18 cellular contexts compared by ENCODE assay signal in genomic region chr19:6572217-6572616, GRCh38. TPM values are rescaled to one million over a fixed set of nuclear protein-coding genes. Genes with fewer than 3 reads are reported as not detected.
DNase-seq lines count a peak whose midpoint lies in the region; ATAC-seq, FAIRE-seq and TF ChIP-seq lines count a peak whose summit lies in the region.
"Had no signal": no experiment of that assay in that cellular context is flagged by ENCODE, and none has a peak within 500 bp of the region (broad histone marks: within the 10 kb centered on the region; RNA-seq: fewer than 3 reads in every experiment).

No MANE protein-coding gene starts in this region.

- no peaks in the 10 kb centered on the region for H3K27me3 Mint-ChIP-seq in glutamatergic neuron (ENCODE audit: unreplicated experiment)

- no peaks in the 10 kb centered on the region for H3K79me2 ChIP-seq in K562 (ENCODE audit: control insufficient read depth, insufficient read depth, low read length)

- peak; percentile 65 for ATAC-seq in K562
- ATAC-seq in GM18505 (IDR thresholded peaks at IDR 0.05; ENCODE audit: unreplicated experiment): no peak
- ATAC-seq: naive thymus-derived CD8-positive, alpha-beta T cell; stimulated activated naive CD8-positive, alpha-beta T cell treated with anti-CD3 and anti-CD28 coated beads, Interleukin-15, amount 100 ng/mL, for 72 hours had no signal

- FAIRE-seq in K562 (lab: Jason Lieb, UNC): no peak
- FAIRE-seq: G401.6 had no signal

- no peaks in the 10 kb centered on the region for H4K20me1 ChIP-seq in K562 (replicated peaks; ENCODE audit: control insufficient read depth, insufficient read depth, low read length)

- H3K4me3 ChIP-seq in K562: no peak overlapping the region
- H3K4me3 ChIP-seq: prostate gland had no signal

- intact Hi-C loops in K562 (cut with micrococcal nuclease): no loop called here

- TF ChIP-seq EP300 in K562 (IDR thresholded peaks at IDR 0.05; ENCODE audit: low read length): peak; percentile 34; the same call in 1 of the 2 replicates

- POLR2A ChIA-PET in K562 (lab: Yijun Ruan, JAX): interaction anchor here (0.8 kb wide), 1 partner anchor 119 kb away, joined by 3 read pairs; no protein-coding TSS in a partner anchor

- no peaks in the 10 kb centered on the region for H3K36me3 ChIP-seq in K562 (ENCODE audit: control insufficient read depth, insufficient read depth, low read length)
- H3K36me3 ChIP-seq: prostate gland had no signal

- H3K27ac ChIP-seq in K562 (ENCODE audit: extremely low read depth, low read depth, low read length): 0 out of 3 replicates have a peak overlapping the region, but pooled peaks have one; percentile 22
- H3K27ac ChIP-seq: prostate gland had no signal

- H3K4me2 ChIP-seq in K562 (ENCODE audit: insufficient read depth, low read length): no peak overlapping the region

- in situ Hi-C loops in K562 (cut with MboI) (no loop called here), ACHN (cut with HindIII; ENCODE audit: low pct_ligation_motif_present, low pct_unique_long_range_greater_than_20kb, low sequenced_read_pairs) (no loop called here)

- no peak for TF ChIP-seq RAD21 in K562 (CRISPR knock-in tag; conservative IDR thresholded peaks at IDR 0.05 in 1 of 2, IDR thresholded peaks at IDR 0.05 in 1 of 2)

- H3K27me3 ChIP-seq in K562 (ENCODE audit: control insufficient read depth in 2 of 2, insufficient read depth in 2 of 2, low read length in 2 of 2): no peaks in the 10 kb centered on the region; a peak in 1 of 5 replicates

- peaks cover 4 to 21% of the 10 kb centered on the region in 2 experiments; a peak in 4 of 5 replicates for H3K4me1 ChIP-seq in K562 (replicated peaks in 1 of 2; ENCODE audit: control insufficient read depth in 2 of 2, insufficient read depth in 2 of 2, low read length in 2 of 2)
- H3K4me1 ChIP-seq: prostate gland had no signal

- DNase-seq in Ammon's horn (ENCODE audit: low spot score) (peak; percentile 62), MV-4-11 (lab: John Stamatoyannopoulos, UW) (peak; percentile 100), K562 (ENCODE audit: extremely low read depth in 1 of 4, low spot score in 3 of 4) (peak in 1 of 4 experiments; percentile 35), midbrain (lab: John Stamatoyannopoulos, UW) (peak; percentile 16), glutamatergic neuron (no peak), ACHN (no peak)
- DNase-seq in activated effector memory CD4-positive, alpha-beta T cell treated with Interleukin-2 at 50 U/mL for 16 hours: no peak
- DNase-seq: activated gamma-delta T cell treated with Interleukin-2 at 50 U/mL for 16 hours; Calu3; H9; naive thymus-derived CD8-positive, alpha-beta T cell; NCI-H82; SHP77 treated with DMSO at 0.1 percent for 48 hours; stimulated activated naive CD8-positive, alpha-beta T cell treated with anti-CD3 and anti-CD28 coated beads, Interleukin-15, amount 100 ng/mL, for 72 hours had no signal

- WGBS in K562 (ENCODE audit: insufficient coverage, low coverage, missing lambda C conversion rate): 12% methylated on average over 4 of the region's 4 CpGs

- TF ChIP-seq CTCF in K562 (IDR thresholded peaks at IDR 0.05 in 2 of 3, conservative IDR thresholded peaks at IDR 0.05 in 1 of 3; ENCODE audit: insufficient read depth in 2 of 3, low read depth in 1 of 3, low read length in 3 of 3): no peak
- no peak for TF ChIP-seq CTCF in glutamatergic neuron (IDR thresholded peaks at IDR 0.05; ENCODE audit: partially characterized antibody, unreplicated experiment)

- H2AFZ ChIP-seq in K562 (ENCODE audit: low read depth, low read length): peak overlapping the region; percentile 66; the same call in 1 of the 2 replicates

- CTCF ChIA-PET in K562 (lab: Yijun Ruan, JAX; ENCODE audit: low intra/inter-chr PET ratio): no interaction called here

- H3K9me3 ChIP-seq in K562 (replicated peaks; ENCODE audit: control insufficient read depth, insufficient read depth, low read depth, low read length): peaks cover 10% of the 10 kb centered on the region
- H3K9me3 ChIP-seq: prostate gland had no signal

- H3K36me3 Mint-ChIP-seq in glutamatergic neuron (ENCODE audit: unreplicated experiment): no peaks in the 10 kb centered on the region
- H3K36me3 Mint-ChIP-seq: naive thymus-derived CD8-positive, alpha-beta T cell had no signal

- H3K9me3 Mint-ChIP-seq in glutamatergic neuron (ENCODE audit: unreplicated experiment): peaks cover 2% of the 10 kb centered on the region

- no peak for TF ChIP-seq POLR2A in K562 (conservative IDR thresholded peaks at IDR 0.05)
- TF ChIP-seq POLR2A in GM18505 (IDR thresholded peaks at IDR 0.05; ENCODE audit: borderline replicate concordance, extremely low read depth, insufficient read depth, insufficient read length): no peak

- peak overlapping the region in 1 of 2 experiments; percentile 19; a peak in 1 of 4 replicates for H3K9ac ChIP-seq in K562 (ENCODE audit: insufficient read depth in 1 of 2, low read depth in 2 of 2, low read length in 2 of 2)

- no peak overlapping the region for H3K4me3 Mint-ChIP-seq in glutamatergic neuron (ENCODE audit: unreplicated experiment)
- H3K4me3 Mint-ChIP-seq: H9; naive thymus-derived CD8-positive, alpha-beta T cell; stimulated activated naive CD8-positive, alpha-beta T cell treated with anti-CD3 and anti-CD28 coated beads, Interleukin-15, amount 100 ng/mL, for 72 hours had no signal

- no TSS peak for BruUV-seq in K562 (replicated peaks; lab: Mats Ljungman, UMichigan)

- H3K4me1 Mint-ChIP-seq in glutamatergic neuron (ENCODE audit: low read depth, unreplicated experiment): no peaks in the 10 kb centered on the region
- H3K4me1 Mint-ChIP-seq: naive thymus-derived CD8-positive, alpha-beta T cell had no signal

- H3K9me1 ChIP-seq in K562 (ENCODE audit: control insufficient read depth, insufficient read depth, low read length): no peaks in the 10 kb centered on the region

- no peak overlapping the region for H3K27ac Mint-ChIP-seq in glutamatergic neuron (ENCODE audit: unreplicated experiment)
- H3K27ac Mint-ChIP-seq: H9; naive thymus-derived CD8-positive, alpha-beta T cell; stimulated activated naive CD8-positive, alpha-beta T cell treated with anti-CD3 and anti-CD28 coated beads, Interleukin-15, amount 100 ng/mL, for 72 hours had no signal

TF ChIP-seq in K562, 482 proteins besides CTCF, POLR2A, EP300 and RAD21 (continues in another document):
- TF ChIP-seq LEF1 (IDR thresholded peaks at IDR 0.05): peak; percentile 58; the same call in 1 of the 2 replicates
- peak; percentile 55; the same call in 1 of the 2 replicates for TF ChIP-seq SOX6 (IDR thresholded peaks at IDR 0.05)
- TF ChIP-seq TOE1 (IDR thresholded peaks at IDR 0.05; ENCODE audit: borderline replicate concordance): no peak
- TF ChIP-seq TOE1 (CRISPR knock-in tag; IDR thresholded peaks at IDR 0.05; ENCODE audit: borderline replicate concordance, low read depth): no peak
- TF ChIP-seq ZKSCAN8 (CRISPR knock-in tag; IDR thresholded peaks at IDR 0.05): no peak

RNA-seq across cellular contexts. Expression of gene CD70, which starts 18.7 kb away (rescaled TPM):
- total RNA-seq in K562 (2011; cell fraction: chromatin; rRNA removed; ENCODE audit: low replicate concordance): 0.60 and 0.67 TPM in 2 replicates
- 0.50 TPM in 1 of 2 replicates, not detected in the other for total RNA-seq in K562 (2011; cell fraction: nucleolus; rRNA removed)
- not detected in 2 replicates for total RNA-seq in K562 (2011; cell fraction: nucleoplasm; rRNA removed)
- not detected in 2 replicates for total RNA-seq in K562 (2014; rRNA removed)
- not detected in 2 replicates for total RNA-seq in K562 (2014; rRNA removed; fragmentation: Illumina TruSeq; extraction: Trizol)
- total RNA-seq in K562 (2015; rRNA removed; fragmentation: Illumina TruSeq; extraction: Trizol): 0.33 and 0.64 TPM in 2 replicates
- 0.58 and 1.5 TPM in 2 replicates for total RNA-seq in K562 (2021)
- 0.33 and 1.6 TPM in 2 replicates for polyA plus RNA-seq in K562 (2011; rRNA removed)
- 1.00 and 2.4 TPM in 2 replicates for polyA plus RNA-seq in K562 (2011; cell fraction: cytosol; rRNA removed)
- 1.7 and 2.5 TPM in 2 replicates for polyA plus RNA-seq in K562 (2011; cell fraction: nucleus; rRNA removed)
- polyA plus RNA-seq in K562 (2012): 0.36 and 3.3 TPM in 2 replicates
- 0.64 TPM in 1 of 2 replicates, not detected in the other for polyA plus RNA-seq in K562 (2014; fragmentation: Illumina TruSeq; extraction: Trizol)
- under 1 TPM in 1 of 2 experiments, not detected in 1; 0.06 TPM for polyA plus RNA-seq in K562 (2014; fragmentation: Nextera tagmentation; extraction: Ambion mirVana)
- polyA plus RNA-seq in K562 (2014; rRNA removed): 0.32 and 0.42 TPM in 2 replicates
- polyA minus RNA-seq in K562 (2011; rRNA and poly(A)+ RNA removed): not detected in 2 replicates
- polyA minus RNA-seq in K562 (2011; cell fraction: cytosol; rRNA and poly(A)+ RNA removed): 2.8 TPM in 1 of 2 replicates, not detected in the other
- polyA minus RNA-seq in K562 (2011; cell fraction: nucleus; rRNA and poly(A)+ RNA removed): 0.40 and 1.1 TPM in 2 replicates
- 4.7 TPM for total RNA-seq in glutamatergic neuron (ENCODE audit: unreplicated experiment)
- total RNA-seq: lower leg skin; naive thymus-derived CD8-positive, alpha-beta T cell; prostate gland had no signal

RNA-seq across cellular contexts. Expression of gene TNFSF9, which starts 41.4 kb away (rescaled TPM):
- 5.5 and 15.4 TPM in 2 replicates for total RNA-seq in K562 (2011; cell fraction: chromatin; rRNA removed; ENCODE audit: low replicate concordance)
- 19.5 and 27.3 TPM in 2 replicates for total RNA-seq in K562 (2011; cell fraction: nucleolus; rRNA removed)
- total RNA-seq in K562 (2011; cell fraction: nucleoplasm; rRNA removed): 20.7 and 24.7 TPM in 2 replicates
- total RNA-seq in K562 (2014; rRNA removed) (13.8 and 17.7 TPM in 2 replicates), K562 (2014; rRNA removed; fragmentation: Illumina TruSeq; extraction: Trizol) (6.5 TPM in 2 replicates), K562 (2015; rRNA removed; fragmentation: Illumina TruSeq; extraction: Trizol) (6.2 and 7.6 TPM in 2 replicates), K562 (2021) (17.9 and 18.9 TPM in 2 replicates), glutamatergic neuron (ENCODE audit: unreplicated experiment) (6.9 TPM)
- polyA plus RNA-seq in K562 (2011; rRNA removed) (15.1 and 19.2 TPM in 2 replicates), K562 (2014; fragmentation: Illumina TruSeq; extraction: Trizol) (4.7 and 6.4 TPM in 2 replicates), K562 (2014; fragmentation: Nextera tagmentation; extraction: Ambion mirVana) (1 to 10 TPM; 1.4 to 2.1 TPM), K562 (2014; rRNA removed) (9.8 and 11.9 TPM in 2 replicates)
- polyA plus RNA-seq in K562 (2011; cell fraction: cytosol; rRNA removed): 20.1 and 36.9 TPM in 2 replicates
- 11.4 and 12.1 TPM in 2 replicates for polyA plus RNA-seq in K562 (2011; cell fraction: nucleus; rRNA removed)
- polyA plus RNA-seq in K562 (2012): 14.1 and 19.0 TPM in 2 replicates
- polyA minus RNA-seq in K562 (2011; rRNA and poly(A)+ RNA removed): 5.3 and 5.5 TPM in 2 replicates
- 11.5 and 17.7 TPM in 2 replicates for polyA minus RNA-seq in K562 (2011; cell fraction: cytosol; rRNA and poly(A)+ RNA removed)
- 5.0 and 6.9 TPM in 2 replicates for polyA minus RNA-seq in K562 (2011; cell fraction: nucleus; rRNA and poly(A)+ RNA removed)

Comparison
In these comparisons a context has a peak if more than half of its experiments do, and no peak if none do; other contexts are left out.
1. DNase-seq: peak in Ammon's horn (single experiment), MV-4-11 (single experiment) and midbrain (single experiment); none in activated effector memory CD4-positive, alpha-beta T cell treated with Interleukin-2 at 50 U/mL for 16 hours (single experiment), glutamatergic neuron (single experiment) and ACHN (single experiment).